In genomic region chr17:7191571-7192270, GRCh38 we compare ENCODE assay signal across 8 cellular contexts.
DNase-seq lines count a peak whose midpoint lies in the region; ATAC-seq, FAIRE-seq and TF ChIP-seq lines count a peak whose summit lies in the region.

No MANE protein-coding gene starts in this region.

- DNase-seq in AG20443 (ENCODE audit: low spot score), result peak; percentile 76
- DNase-seq in GM19239 (ENCODE audit: insufficient read length, low spot score), result peak; percentile 54
- DNase-seq in WERI-Rb-1, result peak; percentile 90
- peak; percentile 87 for DNase-seq in islet precursor cell
- DNase-seq in NCI-H2107 (lab: John Stamatoyannopoulos, UW), result no peak
- no peak for DNase-seq in pons (ENCODE audit: low spot score)

- FAIRE-seq in GM19239 (lab: Jason Lieb, UNC), result peak; percentile 66

- no peak overlapping the region for H3K4me3 ChIP-seq in WERI-Rb-1 (ENCODE audit: low read depth, low read length)

- H3K36me3 ChIP-seq in WERI-Rb-1, result peaks cover 84% of the 10 kb centered on the region

- peak overlapping the region; percentile 96 for H3K27ac ChIP-seq in WERI-Rb-1

- H3K27me3 ChIP-seq in WERI-Rb-1 (ENCODE audit: insufficient read depth, low read depth, severe bottlenecking), result no peaks in the 10 kb centered on the region

- TF ChIP-seq CTCF in WERI-Rb-1 (IDR thresholded peaks at IDR 0.05; ENCODE audit: low read depth, low read length), result no peak

- no peaks in the 10 kb centered on the region for H3K9me3 ChIP-seq in WERI-Rb-1 (ENCODE audit: severe bottlenecking)

- ATAC-seq in GM21529 (IDR thresholded peaks at IDR 0.05; ENCODE audit: unreplicated experiment) (no peak), GM19463 (IDR thresholded peaks at IDR 0.05; ENCODE audit: unreplicated experiment) (no peak)

Comparison
In these comparisons a context has a peak if more than half of its experiments do, and no peak if none do; other contexts are left out.
1. DNase-seq: peak in AG20443 (single experiment), GM19239 (single experiment), WERI-Rb-1 (single experiment) and islet precursor cell (single experiment); none in NCI-H2107 (single experiment) and pons (single experiment).